2 cellular contexts compared by ENCODE assay signal in the genomic region with DNA sequence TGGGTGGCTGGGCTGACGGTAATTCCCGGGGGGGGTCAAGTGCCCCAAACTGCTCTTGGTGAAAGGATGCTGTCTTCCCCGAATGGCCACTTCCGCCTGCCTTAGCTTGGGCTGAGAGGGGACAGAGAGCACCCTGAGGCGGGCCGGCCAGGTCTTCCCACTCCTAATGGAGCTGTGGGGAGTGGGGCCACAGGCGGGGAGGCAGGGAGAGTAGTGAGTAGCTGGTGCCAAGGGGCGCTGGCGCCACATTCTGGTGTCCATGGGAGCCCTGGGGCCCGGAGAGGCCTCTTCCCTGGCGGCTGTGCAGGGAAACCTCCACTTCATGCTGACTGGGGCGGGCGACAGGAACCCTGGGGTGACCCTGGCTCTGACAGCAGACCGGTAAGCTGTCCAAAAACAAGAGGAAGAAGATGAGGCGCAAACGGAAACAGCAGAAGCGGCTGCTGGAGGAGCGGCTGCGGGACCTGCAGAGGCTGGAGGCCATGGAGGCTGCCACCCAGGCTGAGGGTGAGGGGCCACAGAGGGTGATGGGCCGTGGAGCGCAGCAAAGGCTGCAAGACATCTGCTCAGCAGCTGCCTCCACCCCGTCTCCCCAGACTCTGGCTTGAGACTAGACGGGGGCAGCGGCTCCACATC.
A peak's percentile ranks its signal among the peaks of the same experiment; 100 is the strongest.
TF ChIP-seq lines count a peak whose summit lies in the region.

No MANE protein-coding gene starts in this region.

TF ChIP-seq in HEK293, 187 proteins besides CTCF, POLR2A, EP300 and RAD21:
- TF ChIP-seq MZF1 (tag by site-specific recombination; IDR thresholded peaks at IDR 0.05; ENCODE audit: borderline replicate concordance) = no peak
- TF ChIP-seq ZNF174 (tag by site-specific recombination; IDR thresholded peaks at IDR 0.05) = no peak
- no peak for TF ChIP-seq ZNF585B (tag by site-specific recombination; IDR thresholded peaks at IDR 0.05)
- 0 out of 2 replicates have a peak, but pooled peaks have one; percentile 1 for TF ChIP-seq GLIS2 (tag by site-specific recombination; IDR thresholded peaks at IDR 0.05)

TF ChIP-seq in K562, 482 proteins besides CTCF, POLR2A, EP300 and RAD21:
- TF ChIP-seq, protein P1, sequence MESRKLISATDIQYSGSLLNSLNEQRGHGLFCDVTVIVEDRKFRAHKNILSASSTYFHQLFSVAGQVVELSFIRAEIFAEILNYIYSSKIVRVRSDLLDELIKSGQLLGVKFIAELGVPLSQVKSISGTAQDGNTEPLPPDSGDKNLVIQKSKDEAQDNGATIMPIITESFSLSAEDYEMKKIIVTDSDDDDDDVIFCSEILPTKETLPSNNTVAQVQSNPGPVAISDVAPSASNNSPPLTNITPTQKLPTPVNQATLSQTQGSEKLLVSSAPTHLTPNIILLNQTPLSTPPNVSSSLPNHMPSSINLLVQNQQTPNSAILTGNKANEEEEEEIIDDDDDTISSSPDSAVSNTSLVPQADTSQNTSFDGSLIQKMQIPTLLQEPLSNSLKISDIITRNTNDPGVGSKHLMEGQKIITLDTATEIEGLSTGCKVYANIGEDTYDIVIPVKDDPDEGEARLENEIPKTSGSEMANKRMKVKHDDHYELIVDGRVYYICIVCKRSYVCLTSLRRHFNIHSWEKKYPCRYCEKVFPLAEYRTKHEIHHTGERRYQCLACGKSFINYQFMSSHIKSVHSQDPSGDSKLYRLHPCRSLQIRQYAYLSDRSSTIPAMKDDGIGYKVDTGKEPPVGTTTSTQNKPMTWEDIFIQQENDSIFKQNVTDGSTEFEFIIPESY (CRISPR knock-in tag; IDR thresholded peaks at IDR 0.05) = 0 out of 2 replicates have a peak, but pooled peaks have one; percentile 31
- TF ChIP-seq FIP1L1 (IDR thresholded peaks at IDR 0.05; ENCODE audit: low read depth, low read length, poor library complexity, severe bottlenecking) = peak; percentile 16
- TF ChIP-seq DACH1 (IDR thresholded peaks at IDR 0.05; ENCODE audit: partially characterized antibody) = no peak
- no peak for TF ChIP-seq PRMT5 (CRISPR knock-in tag; IDR thresholded peaks at IDR 0.05)
- peak; percentile 21; the same call in 1 of the 2 replicates for TF ChIP-seq RBFOX2 (IDR thresholded peaks at IDR 0.05; ENCODE audit: low read depth, low read length)
- no peak for TF ChIP-seq DDX20 (tag; IDR thresholded peaks at IDR 0.05; ENCODE audit: low read depth)
- no peak for TF ChIP-seq SIX5 (IDR thresholded peaks at IDR 0.05; ENCODE audit: borderline replicate concordance in 1 of 2, insufficient read depth in 1 of 2, low read depth in 1 of 2, low read length in 2 of 2)
- TF ChIP-seq COPS2 (conservative IDR thresholded peaks at IDR 0.05) = no peak
- TF ChIP-seq ZNF140 (CRISPR knock-in tag; IDR thresholded peaks at IDR 0.05) = no peak
- TF ChIP-seq STAT5A (IDR thresholded peaks at IDR 0.05; ENCODE audit: borderline replicate concordance, low read length) = no peak
- no peak for TF ChIP-seq ZNF717 (CRISPR knock-in tag; IDR thresholded peaks at IDR 0.05)
- no peak for TF ChIP-seq PTRF (tag; IDR thresholded peaks at IDR 0.05)
- TF ChIP-seq, protein P2, sequence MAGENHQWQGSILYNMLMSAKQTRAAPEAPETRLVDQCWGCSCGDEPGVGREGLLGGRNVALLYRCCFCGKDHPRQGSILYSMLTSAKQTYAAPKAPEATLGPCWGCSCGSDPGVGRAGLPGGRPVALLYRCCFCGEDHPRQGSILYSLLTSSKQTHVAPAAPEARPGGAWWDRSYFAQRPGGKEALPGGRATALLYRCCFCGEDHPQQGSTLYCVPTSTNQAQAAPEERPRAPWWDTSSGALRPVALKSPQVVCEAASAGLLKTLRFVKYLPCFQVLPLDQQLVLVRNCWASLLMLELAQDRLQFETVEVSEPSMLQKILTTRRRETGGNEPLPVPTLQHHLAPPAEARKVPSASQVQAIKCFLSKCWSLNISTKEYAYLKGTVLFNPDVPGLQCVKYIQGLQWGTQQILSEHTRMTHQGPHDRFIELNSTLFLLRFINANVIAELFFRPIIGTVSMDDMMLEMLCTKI (IDR thresholded peaks at IDR 0.05; ENCODE audit: partially characterized antibody) = no peak
- no peak for TF ChIP-seq NR2C2 (CRISPR knock-in tag; IDR thresholded peaks at IDR 0.05)
- TF ChIP-seq NR2C2 (tag; IDR thresholded peaks at IDR 0.05) = no peak
- TF ChIP-seq, protein P3, sequence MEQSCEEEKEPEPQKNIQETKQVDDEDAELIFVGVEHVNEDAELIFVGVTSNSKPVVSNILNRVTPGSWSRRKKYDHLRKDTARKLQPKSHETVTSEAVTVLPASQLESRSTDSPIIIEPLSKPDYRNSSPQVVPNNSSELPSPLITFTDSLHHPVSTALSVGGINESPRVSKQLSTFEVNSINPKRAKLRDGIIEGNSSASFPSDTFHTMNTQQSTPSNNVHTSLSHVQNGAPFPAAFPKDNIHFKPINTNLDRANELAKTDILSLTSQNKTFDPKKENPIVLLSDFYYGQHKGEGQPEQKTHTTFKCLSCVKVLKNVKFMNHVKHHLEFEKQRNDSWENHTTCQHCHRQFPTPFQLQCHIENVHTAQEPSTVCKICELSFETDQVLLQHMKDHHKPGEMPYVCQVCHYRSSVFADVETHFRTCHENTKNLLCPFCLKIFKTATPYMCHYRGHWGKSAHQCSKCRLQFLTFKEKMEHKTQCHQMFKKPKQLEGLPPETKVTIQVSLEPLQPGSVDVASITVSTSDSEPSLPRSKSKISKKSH (CRISPR knock-in tag; IDR thresholded peaks at IDR 0.05) = no peak
- peak; percentile 11; the same call in 1 of the 2 replicates for TF ChIP-seq POLR2G (IDR thresholded peaks at IDR 0.05; ENCODE audit: low read depth, low read length)
